Comparison of ENCODE assay signal across 8 cellular contexts in genomic region chr12:12999959-13000615, GRCh38. TPM values are rescaled to one million over a fixed set of nuclear protein-coding genes. Genes with fewer than 3 reads are reported as not detected.
DNase-seq lines count a peak whose midpoint lies in the region; ATAC-seq, FAIRE-seq and TF ChIP-seq lines count a peak whose summit lies in the region.

Gene HEBP1, minus strand, starts transcription at chr12:13000265. Its CDS starts 151 bp downstream, at chr12:13000114.

- H3K9me3 Mint-ChIP-seq in astrocyte (ENCODE audit: unreplicated experiment): no peaks in the 10 kb centered on the region

- H3K27ac Mint-ChIP-seq in astrocyte (ENCODE audit: unreplicated experiment): peak within 1 kb of the TSS; percentile 91

- H3K4me3 ChIP-seq in astrocyte (ENCODE audit: insufficient read depth, low read depth, low read length): peak within 1 kb of the TSS; percentile 88
- peak within 1 kb of the TSS; percentile 79 for H3K4me3 ChIP-seq in right cardiac atrium (ENCODE audit: low read length)

- H3K36me3 ChIP-seq in astrocyte (ENCODE audit: insufficient read depth, low read length): no peaks in the 10 kb centered on the region

- H3K4me1 Mint-ChIP-seq in astrocyte (ENCODE audit: low read depth, unreplicated experiment): peaks cover 8% of the 10 kb centered on the region

- H3K27me3 ChIP-seq in astrocyte (ENCODE audit: insufficient read depth, low read length) (no peaks in the 10 kb centered on the region), right cardiac atrium (ENCODE audit: control insufficient read depth, insufficient read depth) (no peaks in the 10 kb centered on the region)

- no peaks in the 10 kb centered on the region for H3K36me3 Mint-ChIP-seq in astrocyte (ENCODE audit: low read depth, unreplicated experiment)

- peak within 1 kb of the TSS; percentile 84 for H3K27ac ChIP-seq in astrocyte (ENCODE audit: low read depth, low read length)
- peak within 1 kb of the TSS; percentile 83 for H3K27ac ChIP-seq in right cardiac atrium (ENCODE audit: low read length)

- under 1% methylated on average over 69 of the region's 69 CpGs for WGBS in right cardiac atrium

- H3K9me3 ChIP-seq in astrocyte (ENCODE audit: insufficient read depth, low read depth, low read length): no peaks in the 10 kb centered on the region
- no peaks in the 10 kb centered on the region for H3K9me3 ChIP-seq in right cardiac atrium (ENCODE audit: control insufficient read depth, low read length)

- H3K4me1 ChIP-seq in astrocyte (ENCODE audit: insufficient read depth, low read length): peaks cover 20% of the 10 kb centered on the region
- H3K4me1 ChIP-seq in right cardiac atrium (ENCODE audit: control insufficient read depth, insufficient read depth, low read length): peaks cover 18% of the 10 kb centered on the region

- DNase-seq in GM13977 (ENCODE audit: low spot score) (peak; percentile 99), NCI-H187 (lab: John Stamatoyannopoulos, UW) (peak; percentile 67 to 74), T1000 (lab: John Stamatoyannopoulos, UW) (peak; percentile 86), astrocyte (ENCODE audit: low read depth) (peak; percentile 68), right cardiac atrium (peak; percentile 95 to 99 (median 98)), putamen (ENCODE audit: low spot score) (peak; percentile 94), urothelium cell line (ENCODE audit: low spot score) (peak; percentile 99)

- TF ChIP-seq CTCF in GM13977 (IDR thresholded peaks at IDR 0.05; ENCODE audit: extremely low read depth, insufficient read depth, missing control alignments): no peak
- no peak for TF ChIP-seq CTCF in astrocyte (IDR thresholded peaks at IDR 0.05; ENCODE audit: insufficient read depth, low read depth, low read length)

- in situ Hi-C loops in GM13977 (cut with MboI; ENCODE audit: low pct_unique_long_range_greater_than_20kb, low sequenced_read_pairs, unreplicated experiment): loop anchor here (25.0 kb wide), 1 partner anchor 212 kb away; no protein-coding TSS in a partner anchor

- peak within 1 kb of the TSS; percentile 99 for H3K4me2 ChIP-seq in astrocyte (ENCODE audit: low read length)

- ATAC-seq in HG02970 (IDR thresholded peaks at IDR 0.05; ENCODE audit: low FRiP score, unreplicated experiment) (peak; percentile 82), right cardiac atrium (peak; percentile 95 to 97)

- peak within 1 kb of the TSS; percentile 97 for H3K4me3 Mint-ChIP-seq in astrocyte (ENCODE audit: unreplicated experiment)

- peaks cover 19% of the 10 kb centered on the region for H3K79me2 ChIP-seq in astrocyte (ENCODE audit: insufficient read depth, low read length)

- FAIRE-seq in astrocyte (lab: Jason Lieb, UNC) (no peak), urothelium cell line (lab: Jason Lieb, UNC) (peak; percentile 100)

- H3K27me3 Mint-ChIP-seq in astrocyte (ENCODE audit: low read depth, unreplicated experiment): no peaks in the 10 kb centered on the region

- peaks cover 5% of the 10 kb centered on the region for H4K20me1 ChIP-seq in astrocyte (ENCODE audit: insufficient read depth, low read length)

- peak within 1 kb of the TSS; percentile 95 for H2AFZ ChIP-seq in astrocyte (ENCODE audit: low read depth, low read length)

- intact Hi-C loops in right cardiac atrium (cut with DNase I): loop anchor here in 2 of 4 donors (10.0 kb wide), 2 partner anchors 205 to 215 kb away; no protein-coding TSS in a partner anchor

- H3K9ac ChIP-seq in astrocyte (ENCODE audit: low read length): peak within 1 kb of the TSS; percentile 90

RNA-seq across cellular contexts. Expression of gene HEBP1, which starts in this region (rescaled TPM):
- total RNA-seq in astrocyte (27.8 and 28.9 TPM in 2 replicates), right cardiac atrium (10 to 100 TPM; 54.4 to 81.0 (median 70.2) TPM)
- polyA plus RNA-seq in right cardiac atrium: 65.7 TPM

Comparison
In these comparisons a context has a peak if more than half of its experiments do, and no peak if none do; other contexts are left out.
1. Peak in every context shown above with its lines: DNase-seq, ATAC-seq, H3K4me3 ChIP-seq and H3K27ac ChIP-seq.